In genomic region chr15:93852761-93853160, GRCh38 we compare ENCODE assay signal across 25 cellular contexts.
A peak's percentile ranks its signal among the peaks of the same experiment; 100 is the strongest.
DNase-seq lines count a peak whose midpoint lies in the region; ATAC-seq, FAIRE-seq and TF ChIP-seq lines count a peak whose summit lies in the region.
"Had no signal": no experiment of that assay in that cellular context is flagged by ENCODE, and none has a peak within 500 bp of the region (broad histone marks: within the 10 kb centered on the region; RNA-seq: fewer than 3 reads in every experiment).

No MANE protein-coding gene starts in this region.

- no peak for FAIRE-seq in bronchial epithelial cell (lab: Jason Lieb, UNC)
- FAIRE-seq: A549, D721Med, GM12891, GM18507 had no signal

- H3K36me3 ChIP-seq in bronchial epithelial cell (ENCODE audit: control insufficient read depth, insufficient read depth, low read length): no peaks in the 10 kb centered on the region
- H3K36me3 ChIP-seq: BE2C; BLaER1 treated with 17β-estradiol and CSF1 and Interleukin-3, amounts not matched to agents 10 nM and 100 nM had no signal

- CTCF ChIA-PET in RWPE1 (lab: Yijun Ruan, JAX): interaction anchor here (0.8 kb wide), 1 partner anchor 386 kb away, joined by 3 read pairs; no protein-coding TSS in a partner anchor

- H3K27ac ChIP-seq in RWPE1 (no peak overlapping the region), foreskin keratinocyte (no peak overlapping the region)
- H3K27ac ChIP-seq: A549; BLaER1 treated with 17β-estradiol and CSF1 and Interleukin-3, amounts not matched to agents 10 nM and 100 nM had no signal

- TF ChIP-seq CTCF in RWPE1 (conservative IDR thresholded peaks at IDR 0.05; ENCODE audit: low read depth) (no peak), bronchial epithelial cell (IDR thresholded peaks at IDR 0.05; ENCODE audit: insufficient read depth, low read length, severe bottlenecking) (no peak), foreskin keratinocyte (conservative IDR thresholded peaks at IDR 0.05) (no peak)

- no peaks in the 10 kb centered on the region for H3K4me1 ChIP-seq in foreskin keratinocyte
- H3K4me1 ChIP-seq: A549; BE2C; BLaER1 treated with 17β-estradiol and CSF1 and Interleukin-3, amounts not matched to agents 10 nM and 100 nM had no signal

- H3K27me3 ChIP-seq in bronchial epithelial cell (ENCODE audit: control insufficient read depth, insufficient read depth, low read length) (no peaks in the 10 kb centered on the region), foreskin keratinocyte (no peaks in the 10 kb centered on the region)
- H3K27me3 ChIP-seq: BE2C; BLaER1 treated with 17β-estradiol and CSF1 and Interleukin-3, amounts not matched to agents 10 nM and 100 nM had no signal

- DNase-seq in HT1080 (ENCODE audit: low read depth) (peak; percentile 22), RWPE1 (ENCODE audit: low spot score) (peak; percentile 34), bronchial epithelial cell (ENCODE audit: low read depth) (peak; percentile 64), foreskin keratinocyte (peak in 1 of 2 donors; percentile 41), RPMI8226 (no peak), putamen (ENCODE audit: low spot score) (no peak), DMS79 treated with DMSO at 0.1 percent for 48 hours (lab: John Stamatoyannopoulos, UW) (no peak)
- DNase-seq: 8988T; ACHN; AML-193; BE2C; CD4-positive, alpha-beta T cell; CD8-positive, alpha-beta memory T cell; DMS 273 treated with DMSO at 0.1 percent for 48 hours; DMS79; GF-D8; H9 had no signal

- no peak overlapping the region for H3K4me3 ChIP-seq in bronchial epithelial cell (ENCODE audit: low read depth, low read length)
- H3K4me3 ChIP-seq: A549; BLaER1 treated with 17β-estradiol and CSF1 and Interleukin-3, amounts not matched to agents 10 nM and 100 nM; GM23338 had no signal

- POLR2A ChIA-PET in RWPE1 (lab: Yijun Ruan, JAX; ENCODE audit: low non-redundant PET): no interaction called here

- ATAC-seq in foreskin keratinocyte (peak; percentile 76), HG03378 (IDR thresholded peaks at IDR 0.05; ENCODE audit: unreplicated experiment) (no peak)
- ATAC-seq: A549, GM23338, HCT116 had no signal

Comparison
In these comparisons a context has a peak if more than half of its experiments do, and no peak if none do; other contexts are left out.
1. DNase-seq: peak in HT1080 (single experiment), RWPE1 (single experiment) and bronchial epithelial cell (single experiment); none in RPMI8226 (single experiment), putamen (single experiment) and DMS79 treated with DMSO at 0.1 percent for 48 hours (single experiment).